Comparison of ENCODE assay signal across 16 cellular contexts in genomic region chr7:148060724-148061123, GRCh38.
DNase-seq lines count a peak whose midpoint lies in the region; ATAC-seq and TF ChIP-seq lines count a peak whose summit lies in the region.
"Had no signal": no experiment of that assay in that cellular context is flagged by ENCODE, and none has a peak within 500 bp of the region (broad histone marks: within the 10 kb centered on the region; RNA-seq: fewer than 3 reads in every experiment).

No MANE protein-coding gene starts in this region.

- BruUV-seq in Calu3 (replicated peaks; lab: Mats Ljungman, UMichigan) = no TSS peak

- DNase-seq in WERI-Rb-1 (no peak), Calu3 (no peak), NCI-H1105 treated with DMSO at 0.1 percent for 48 hours (lab: John Stamatoyannopoulos, UW) (no peak), G401 (ENCODE audit: low spot score) (no peak)
- DNase-seq: activated CD4-positive, CD25-positive, alpha-beta regulatory T cell treated with anti-CD3 and anti-CD28 coated beads, Interleukin-2, amount 50 U/mL, for 72 hours; DMS53; heart left ventricle; NCI-H748 treated with DMSO at 0.1 percent for 48 hours; thyroid gland had no signal

- H3K9me3 ChIP-seq in BLaER1 (peaks cover 26% of the 10 kb centered on the region), WERI-Rb-1 (ENCODE audit: severe bottlenecking) (no peaks in the 10 kb centered on the region)
- H3K9me3 ChIP-seq: thyroid gland had no signal

- no peaks in the 10 kb centered on the region for H3K36me3 ChIP-seq in BLaER1
- no peaks in the 10 kb centered on the region for H3K36me3 ChIP-seq in WERI-Rb-1
- H3K36me3 ChIP-seq: heart left ventricle, thyroid gland had no signal

- H3K27me3 ChIP-seq in BLaER1 = no peaks in the 10 kb centered on the region
- no peaks in the 10 kb centered on the region for H3K27me3 ChIP-seq in WERI-Rb-1 (ENCODE audit: insufficient read depth, low read depth, severe bottlenecking)
- H3K27me3 ChIP-seq: heart left ventricle, thyroid gland had no signal

- no peaks in the 10 kb centered on the region for H3K4me1 Mint-ChIP-seq in Calu3 (ENCODE audit: low read depth, unreplicated experiment)
- H3K4me1 Mint-ChIP-seq: neural crest cell had no signal

- H3K9me3 Mint-ChIP-seq in Calu3 (ENCODE audit: low read depth, unreplicated experiment) = peaks cover 7% of the 10 kb centered on the region

- ATAC-seq in GM19035 (IDR thresholded peaks at IDR 0.05; ENCODE audit: unreplicated experiment) (peak; percentile 95), HG02571 (IDR thresholded peaks at IDR 0.05; ENCODE audit: unreplicated experiment) (peak; percentile 59), HG03354 (IDR thresholded peaks at IDR 0.05; ENCODE audit: poor library complexity, severe bottlenecking, unreplicated experiment) (peak; percentile 89)
- ATAC-seq: heart left ventricle had no signal

- H3K4me1 ChIP-seq in BLaER1 = peaks cover 24% of the 10 kb centered on the region
- H3K4me1 ChIP-seq: heart left ventricle, thyroid gland had no signal

- TF ChIP-seq CTCF in WERI-Rb-1 (IDR thresholded peaks at IDR 0.05; ENCODE audit: low read depth, low read length) (no peak), Calu3 (IDR thresholded peaks at IDR 0.05; ENCODE audit: unreplicated experiment) (no peak)

- H3K36me3 Mint-ChIP-seq in Calu3 (ENCODE audit: insufficient read depth, unreplicated experiment) = no peaks in the 10 kb centered on the region

- peak overlapping the region; percentile 66 for H3K4me2 ChIP-seq in BLaER1

- H3K4me3 ChIP-seq in BLaER1 = no peak overlapping the region
- no peak overlapping the region for H3K4me3 ChIP-seq in WERI-Rb-1 (ENCODE audit: low read depth, low read length)
- H3K4me3 ChIP-seq: heart left ventricle, SK-N-MC, thyroid gland had no signal

- H3K27ac ChIP-seq in BLaER1 = no peak overlapping the region
- H3K27ac ChIP-seq in WERI-Rb-1 = no peak overlapping the region
- H3K27ac ChIP-seq: heart left ventricle, HL-60, SK-N-MC, thyroid gland had no signal

- in situ Hi-C loops in G401 (cut with HindIII; ENCODE audit: low sequenced_read_pairs) = no loop called here

- no peaks in the 10 kb centered on the region for H4K20me1 ChIP-seq in BLaER1

- no peak overlapping the region for H3K9ac ChIP-seq in BLaER1

- H3K4me3 Mint-ChIP-seq in Calu3 (ENCODE audit: low read depth, unreplicated experiment) = no peak overlapping the region
- H3K4me3 Mint-ChIP-seq: neural crest cell had no signal

- intact Hi-C loops in Calu3 (cut with micrococcal nuclease; ENCODE audit: unreplicated experiment) = no loop called here

- H3K27me3 Mint-ChIP-seq in Calu3 (ENCODE audit: unreplicated experiment) = no peaks in the 10 kb centered on the region

- H3K27ac Mint-ChIP-seq in Calu3 (ENCODE audit: unreplicated experiment) = no peak overlapping the region

- CTCF ChIA-PET in Calu3 (lab: Charles Lee) = no interaction called here
